In the genomic region with DNA sequence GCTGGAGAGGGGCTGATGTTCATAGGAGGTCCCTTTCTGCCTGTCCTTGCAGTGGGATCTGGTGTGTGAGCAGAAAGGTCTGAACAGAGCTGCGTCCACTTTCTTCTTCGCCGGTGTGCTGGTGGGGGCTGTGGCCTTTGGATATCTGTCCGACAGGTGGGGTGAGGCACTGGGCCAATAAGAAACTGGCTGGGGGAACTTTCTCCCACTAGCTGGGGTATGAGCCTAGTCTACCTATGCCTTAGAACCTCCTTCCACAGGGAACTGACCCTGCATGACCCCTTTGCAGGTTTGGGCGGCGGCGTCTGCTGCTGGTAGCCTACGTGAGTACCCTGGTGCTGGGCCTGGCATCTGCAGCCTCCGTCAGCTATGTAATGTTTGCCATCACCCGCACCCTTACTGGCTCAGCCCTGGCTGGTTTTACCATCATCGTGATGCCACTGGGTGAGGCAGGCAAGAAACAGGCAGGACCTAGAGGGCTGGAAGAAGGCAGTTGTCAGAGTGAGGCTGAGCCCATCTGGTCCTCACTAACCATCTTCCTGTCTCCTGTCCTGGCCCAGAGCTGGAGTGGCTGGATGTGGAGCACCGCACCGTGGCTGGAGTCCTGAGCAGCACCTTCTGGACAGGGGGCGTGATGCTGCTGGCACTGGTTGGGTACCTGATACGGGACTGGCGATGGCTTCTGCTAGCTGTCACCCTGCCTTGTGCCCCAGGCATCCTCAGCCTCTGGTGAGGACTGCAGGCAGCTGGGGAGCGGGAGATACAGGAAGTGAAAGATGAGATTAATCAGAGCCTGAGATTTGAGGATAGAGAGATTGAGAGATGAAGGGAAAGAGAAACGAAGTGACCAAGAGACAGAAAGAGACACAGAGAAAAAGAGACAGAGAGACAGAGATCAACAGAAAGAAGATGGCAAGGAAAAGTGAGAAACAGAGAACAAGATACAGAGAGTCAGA, we compare ENCODE assay signal across 1 cellular context.
TF ChIP-seq lines count a peak whose summit lies in the region.

No MANE protein-coding gene starts in this region.

TF ChIP-seq in HepG2, 621 proteins besides CTCF, POLR2A, EP300 and RAD21 (continued from another document):
- no peak for TF ChIP-seq ZNF609 (CRISPR knock-in tag; IDR thresholded peaks at IDR 0.05; ENCODE audit: borderline replicate concordance)
- no peak for TF ChIP-seq ZNF143 (CRISPR knock-in tag; IDR thresholded peaks at IDR 0.05)
- no peak for TF ChIP-seq IKZF1 (IDR thresholded peaks at IDR 0.05)
- no peak for TF ChIP-seq ZNF776 (CRISPR knock-in tag; IDR thresholded peaks at IDR 0.05)
- no peak for TF ChIP-seq GFI1 (CRISPR knock-in tag; IDR thresholded peaks at IDR 0.05; ENCODE audit: borderline replicate concordance)
- TF ChIP-seq CREB3 (CRISPR knock-in tag; IDR thresholded peaks at IDR 0.05), result no peak
- TF ChIP-seq, protein P1, sequence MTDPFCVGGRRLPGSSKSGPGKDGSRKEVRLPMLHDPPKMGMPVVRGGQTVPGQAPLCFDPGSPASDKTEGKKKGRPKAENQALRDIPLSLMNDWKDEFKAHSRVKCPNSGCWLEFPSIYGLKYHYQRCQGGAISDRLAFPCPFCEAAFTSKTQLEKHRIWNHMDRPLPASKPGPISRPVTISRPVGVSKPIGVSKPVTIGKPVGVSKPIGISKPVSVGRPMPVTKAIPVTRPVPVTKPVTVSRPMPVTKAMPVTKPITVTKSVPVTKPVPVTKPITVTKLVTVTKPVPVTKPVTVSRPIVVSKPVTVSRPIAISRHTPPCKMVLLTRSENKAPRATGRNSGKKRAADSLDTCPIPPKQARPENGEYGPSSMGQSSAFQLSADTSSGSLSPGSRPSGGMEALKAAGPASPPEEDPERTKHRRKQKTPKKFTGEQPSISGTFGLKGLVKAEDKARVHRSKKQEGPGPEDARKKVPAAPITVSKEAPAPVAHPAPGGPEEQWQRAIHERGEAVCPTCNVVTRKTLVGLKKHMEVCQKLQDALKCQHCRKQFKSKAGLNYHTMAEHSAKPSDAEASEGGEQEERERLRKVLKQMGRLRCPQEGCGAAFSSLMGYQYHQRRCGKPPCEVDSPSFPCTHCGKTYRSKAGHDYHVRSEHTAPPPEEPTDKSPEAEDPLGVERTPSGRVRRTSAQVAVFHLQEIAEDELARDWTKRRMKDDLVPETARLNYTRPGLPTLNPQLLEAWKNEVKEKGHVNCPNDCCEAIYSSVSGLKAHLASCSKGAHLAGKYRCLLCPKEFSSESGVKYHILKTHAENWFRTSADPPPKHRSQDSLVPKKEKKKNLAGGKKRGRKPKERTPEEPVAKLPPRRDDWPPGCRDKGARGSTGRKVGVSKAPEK (CRISPR knock-in tag; IDR thresholded peaks at IDR 0.05; ENCODE audit: borderline replicate concordance), result no peak
- TF ChIP-seq ZNF646 (CRISPR knock-in tag; IDR thresholded peaks at IDR 0.05), result no peak
